ENCODE assay signal across 1 cellular context in the genomic region with DNA sequence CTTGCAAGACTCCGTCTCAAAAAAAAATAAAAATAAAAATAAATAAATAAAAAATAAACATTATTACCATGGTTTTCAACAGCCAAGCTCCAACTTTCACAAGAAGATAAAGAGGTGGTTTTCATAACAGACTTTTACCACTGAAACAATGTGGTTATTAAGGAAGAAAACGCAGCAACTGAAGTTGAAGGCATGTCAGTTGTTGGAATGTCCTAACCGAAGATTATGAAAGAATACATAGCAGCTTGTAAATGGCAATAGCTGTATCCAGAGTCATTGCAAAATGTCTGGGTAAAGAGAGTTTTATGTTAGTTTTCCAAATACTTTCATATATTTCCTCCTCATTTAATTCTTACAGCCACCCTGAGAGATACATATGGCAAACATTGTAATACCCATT.
TF ChIP-seq lines count a peak whose summit lies in the region.

No MANE protein-coding gene starts in this region.

TF ChIP-seq in GM23338, 12 proteins besides CTCF, POLR2A, EP300 and RAD21 (continued from another document):
- TF ChIP-seq, protein P1, sequence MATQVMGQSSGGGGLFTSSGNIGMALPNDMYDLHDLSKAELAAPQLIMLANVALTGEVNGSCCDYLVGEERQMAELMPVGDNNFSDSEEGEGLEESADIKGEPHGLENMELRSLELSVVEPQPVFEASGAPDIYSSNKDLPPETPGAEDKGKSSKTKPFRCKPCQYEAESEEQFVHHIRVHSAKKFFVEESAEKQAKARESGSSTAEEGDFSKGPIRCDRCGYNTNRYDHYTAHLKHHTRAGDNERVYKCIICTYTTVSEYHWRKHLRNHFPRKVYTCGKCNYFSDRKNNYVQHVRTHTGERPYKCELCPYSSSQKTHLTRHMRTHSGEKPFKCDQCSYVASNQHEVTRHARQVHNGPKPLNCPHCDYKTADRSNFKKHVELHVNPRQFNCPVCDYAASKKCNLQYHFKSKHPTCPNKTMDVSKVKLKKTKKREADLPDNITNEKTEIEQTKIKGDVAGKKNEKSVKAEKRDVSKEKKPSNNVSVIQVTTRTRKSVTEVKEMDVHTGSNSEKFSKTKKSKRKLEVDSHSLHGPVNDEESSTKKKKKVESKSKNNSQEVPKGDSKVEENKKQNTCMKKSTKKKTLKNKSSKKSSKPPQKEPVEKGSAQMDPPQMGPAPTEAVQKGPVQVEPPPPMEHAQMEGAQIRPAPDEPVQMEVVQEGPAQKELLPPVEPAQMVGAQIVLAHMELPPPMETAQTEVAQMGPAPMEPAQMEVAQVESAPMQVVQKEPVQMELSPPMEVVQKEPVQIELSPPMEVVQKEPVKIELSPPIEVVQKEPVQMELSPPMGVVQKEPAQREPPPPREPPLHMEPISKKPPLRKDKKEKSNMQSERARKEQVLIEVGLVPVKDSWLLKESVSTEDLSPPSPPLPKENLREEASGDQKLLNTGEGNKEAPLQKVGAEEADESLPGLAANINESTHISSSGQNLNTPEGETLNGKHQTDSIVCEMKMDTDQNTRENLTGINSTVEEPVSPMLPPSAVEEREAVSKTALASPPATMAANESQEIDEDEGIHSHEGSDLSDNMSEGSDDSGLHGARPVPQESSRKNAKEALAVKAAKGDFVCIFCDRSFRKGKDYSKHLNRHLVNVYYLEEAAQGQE (IDR thresholded peaks at IDR 0.05; ENCODE audit: unreplicated experiment), result no peak
- no peak for TF ChIP-seq EZH2phosphoT487 (IDR thresholded peaks at IDR 0.05; ENCODE audit: unreplicated experiment)
- TF ChIP-seq, protein P2, sequence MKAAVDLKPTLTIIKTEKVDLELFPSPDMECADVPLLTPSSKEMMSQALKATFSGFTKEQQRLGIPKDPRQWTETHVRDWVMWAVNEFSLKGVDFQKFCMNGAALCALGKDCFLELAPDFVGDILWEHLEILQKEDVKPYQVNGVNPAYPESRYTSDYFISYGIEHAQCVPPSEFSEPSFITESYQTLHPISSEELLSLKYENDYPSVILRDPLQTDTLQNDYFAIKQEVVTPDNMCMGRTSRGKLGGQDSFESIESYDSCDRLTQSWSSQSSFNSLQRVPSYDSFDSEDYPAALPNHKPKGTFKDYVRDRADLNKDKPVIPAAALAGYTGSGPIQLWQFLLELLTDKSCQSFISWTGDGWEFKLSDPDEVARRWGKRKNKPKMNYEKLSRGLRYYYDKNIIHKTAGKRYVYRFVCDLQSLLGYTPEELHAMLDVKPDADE (IDR thresholded peaks at IDR 0.05), result no peak
